Comparison of ENCODE assay signal across 9 cellular contexts in the genomic region with DNA sequence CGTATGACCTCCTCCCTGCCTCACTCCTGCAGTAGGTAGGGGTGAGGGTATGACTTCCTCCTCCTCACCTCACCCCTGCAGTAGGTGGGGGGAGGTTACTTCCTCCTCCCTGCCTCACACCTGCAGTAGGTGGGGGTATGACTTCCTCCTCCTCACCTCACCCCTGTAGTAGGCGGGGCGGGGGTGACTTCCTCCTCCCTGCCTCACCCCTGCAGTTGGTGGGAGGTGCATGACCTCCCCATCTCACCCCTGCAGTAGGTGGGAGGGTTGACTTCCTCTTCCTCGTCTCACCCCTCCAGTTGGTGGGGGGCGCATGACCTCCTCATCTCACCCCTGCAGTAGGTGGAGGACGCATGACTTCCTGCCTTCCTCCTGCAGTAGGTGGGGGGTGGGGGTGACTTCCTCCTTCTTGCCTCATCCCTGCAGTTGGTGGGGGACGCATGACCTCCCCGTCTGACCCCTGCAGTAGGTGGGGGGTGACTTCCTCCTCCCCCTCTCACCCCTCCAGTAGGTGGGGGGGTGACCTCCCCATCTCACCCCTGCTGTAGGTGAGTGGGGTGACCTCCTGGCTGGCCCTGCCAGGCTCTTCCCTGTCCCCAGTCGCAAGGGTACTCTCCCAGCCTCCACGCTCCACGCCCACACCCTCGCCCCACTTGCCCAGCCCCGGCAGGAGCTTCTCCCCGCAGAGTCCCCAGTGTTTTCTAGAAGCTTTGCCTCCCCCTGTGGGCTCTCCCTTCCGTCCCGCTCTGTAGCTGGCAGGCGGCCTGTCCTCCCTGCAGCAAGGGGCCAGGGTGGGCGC.
DNase-seq lines count a peak whose midpoint lies in the region; ATAC-seq and TF ChIP-seq lines count a peak whose summit lies in the region.
"Had no signal": no experiment of that assay in that cellular context is flagged by ENCODE, and none has a peak within 500 bp of the region (broad histone marks: within the 10 kb centered on the region; RNA-seq: fewer than 3 reads in every experiment).

No MANE protein-coding gene starts in this region.

- TF ChIP-seq POLR2A in NB4 (IDR thresholded peaks at IDR 0.05; ENCODE audit: extremely low read depth, insufficient read length): no peak

- no peaks in the 10 kb centered on the region for H3K36me3 Mint-ChIP-seq in stimulated activated effector memory CD8-positive, alpha-beta T cell treated with anti-CD3 and anti-CD28 coated beads, Interleukin-12 subunit alpha, Interleukin-12 subunit beta, amount 100 ng/mL, for 72 hours

- H3K9me3 Mint-ChIP-seq in stimulated activated effector memory CD8-positive, alpha-beta T cell treated with anti-CD3 and anti-CD28 coated beads, Interleukin-12 subunit alpha, Interleukin-12 subunit beta, amount 100 ng/mL, for 72 hours: no peaks in the 10 kb centered on the region

- peak overlapping the region; percentile 81 for H3K27ac ChIP-seq in cingulate gyrus (ENCODE audit: low read depth, low read length)
- H3K27ac ChIP-seq: WERI-Rb-1 had no signal

- H3K27ac Mint-ChIP-seq in stimulated activated effector memory CD8-positive, alpha-beta T cell treated with anti-CD3 and anti-CD28 coated beads, Interleukin-12 subunit alpha, Interleukin-12 subunit beta, amount 100 ng/mL, for 72 hours: peak overlapping the region; percentile 83

- no peak overlapping the region for H3K4me3 Mint-ChIP-seq in stimulated activated effector memory CD8-positive, alpha-beta T cell treated with anti-CD3 and anti-CD28 coated beads, Interleukin-12 subunit alpha, Interleukin-12 subunit beta, amount 100 ng/mL, for 72 hours

- ATAC-seq in stimulated activated effector memory CD8-positive, alpha-beta T cell treated with anti-CD3 and anti-CD28 coated beads, Interleukin-12 subunit alpha, Interleukin-12 subunit beta, amount 100 ng/mL, for 72 hours: no peak
- ATAC-seq in GM21381 (IDR thresholded peaks at IDR 0.05; ENCODE audit: unreplicated experiment) (no peak), GM18520 (IDR thresholded peaks at IDR 0.05; ENCODE audit: unreplicated experiment) (no peak)
- ATAC-seq: left ventricle myocardium superior had no signal

- H3K27me3 ChIP-seq in GM06990 (replicated peaks; ENCODE audit: control insufficient read depth, insufficient read depth, low read length): no peaks in the 10 kb centered on the region

- TF ChIP-seq CTCF in GM06990 (IDR thresholded peaks at IDR 0.05; ENCODE audit: insufficient read depth, low read length, poor library complexity, severe bottlenecking) (no peak), NB4 (IDR thresholded peaks at IDR 0.05; ENCODE audit: low read depth, low read length) (no peak)

- DNase-seq in GM06990 (ENCODE audit: extremely low read depth, insufficient read length) (peak; percentile 29), NB4 (ENCODE audit: low read depth) (peak; percentile 56), SIG-M5 treated with dmso at 0.1 percent for 504 hours (lab: John Stamatoyannopoulos, UW; ENCODE audit: unreplicated experiment) (no peak)
- DNase-seq in stimulated activated effector memory CD8-positive, alpha-beta T cell treated with anti-CD3 and anti-CD28 coated beads, Interleukin-12 subunit alpha, Interleukin-12 subunit beta, amount 100 ng/mL, for 72 hours (ENCODE audit: low spot score in 2 of 2): no peak
- DNase-seq: left ventricle myocardium superior, WERI-Rb-1 had no signal

- no peaks in the 10 kb centered on the region for H3K36me3 ChIP-seq in GM06990 (ENCODE audit: control insufficient read depth, insufficient read depth, low read length)
- H3K36me3 ChIP-seq: WERI-Rb-1 had no signal

- H3K4me3 ChIP-seq in GM06990 (replicated peaks; ENCODE audit: low read depth, low read length) (no peak overlapping the region), NB4 (ENCODE audit: low read depth, low read length) (no peak overlapping the region)

- peaks cover 65% of the 10 kb centered on the region for H3K4me1 Mint-ChIP-seq in stimulated activated effector memory CD8-positive, alpha-beta T cell treated with anti-CD3 and anti-CD28 coated beads, Interleukin-12 subunit alpha, Interleukin-12 subunit beta, amount 100 ng/mL, for 72 hours

Comparison
In these comparisons a context has a peak if more than half of its experiments do, and no peak if none do; other contexts are left out.
1. DNase-seq: peak in GM06990 (single experiment) and NB4 (single experiment); none in stimulated activated effector memory CD8-positive, alpha-beta T cell treated with anti-CD3 and anti-CD28 coated beads, Interleukin-12 subunit alpha, Interleukin-12 subunit beta, amount 100 ng/mL, for 72 hours (0 of 2) and SIG-M5 treated with dmso at 0.1 percent for 504 hours (single experiment).